ENCODE assay signal across 8 cellular contexts in genomic region chr16:3112058-3112880, GRCh38. TPM values are rescaled to one million over a fixed set of nuclear protein-coding genes. Genes with fewer than 3 reads are reported as not detected.
DNase-seq lines count a peak whose midpoint lies in the region; ATAC-seq and TF ChIP-seq lines count a peak whose summit lies in the region.

ZNF205 (plus strand) TSS chr16:3112586; CDS start chr16:3113431, 845 bp downstream.

- no peak for ATAC-seq in GM19035 (IDR thresholded peaks at IDR 0.05; ENCODE audit: unreplicated experiment)

- H3K27me3 ChIP-seq in HUES48 (ENCODE audit: control insufficient read depth, insufficient read depth, low read length) (no peaks in the 10 kb centered on the region), SJCRH30 (no peaks in the 10 kb centered on the region), esophagus muscularis mucosa (no peaks in the 10 kb centered on the region), mucosa of stomach (ENCODE audit: control insufficient read depth, insufficient read depth, low read length) (no peaks in the 10 kb centered on the region)

- H3K27ac ChIP-seq in HUES48 (ENCODE audit: low read depth, low read length) (peak within 1 kb of the TSS; percentile 21), SJCRH30 (peak within 1 kb of the TSS; percentile 96), esophagus muscularis mucosa (replicated peaks in 1 of 4) (peak within 1 kb of the TSS; percentile 68 to 77 (median 74))

- intact Hi-C loops in esophagus muscularis mucosa (cut with DNase I) = no loop called here

- TF ChIP-seq CTCF in AG10803 (conservative IDR thresholded peaks at IDR 0.05; ENCODE audit: low read length) (no peak), esophagus muscularis mucosa (IDR thresholded peaks at IDR 0.05) (peak in 1 of 3 experiments; percentile 9)

- TF ChIP-seq EP300 in esophagus muscularis mucosa (IDR thresholded peaks at IDR 0.05) = no peak

- H3K9ac ChIP-seq in HUES48 (ENCODE audit: low read depth, low read length) (peak within 1 kb of the TSS; percentile 1), mucosa of stomach (ENCODE audit: low read length) (peak within 1 kb of the TSS; percentile 92)

- 37% methylated on average over 8 of the region's 23 CpGs for WGBS in esophagus muscularis mucosa

- TF ChIP-seq POLR2A in esophagus muscularis mucosa (IDR thresholded peaks at IDR 0.05; ENCODE audit: low read depth) = no peak

- DNase-seq in AG10803 (ENCODE audit: low read depth) = peak; percentile 67
- peak; percentile 83 to 86 for DNase-seq in SJCRH30
- no peak for DNase-seq in esophagus muscularis mucosa (ENCODE audit: extremely low spot score)
- no peak for DNase-seq in activated effector memory CD4-positive, alpha-beta T cell treated with Interleukin-2 at 50 U/mL for 16 hours
- DNase-seq in NK-92 (lab: John Stamatoyannopoulos, UW; ENCODE audit: unreplicated experiment) = no peak

- H3K36me3 ChIP-seq in HUES48 (ENCODE audit: control insufficient read depth, insufficient read depth, low read length) (peaks cover 18% of the 10 kb centered on the region), SJCRH30 (peaks cover 17% of the 10 kb centered on the region), esophagus muscularis mucosa (peaks cover 0 to 31% (median 24%) of the 10 kb centered on the region in 4 donors), mucosa of stomach (ENCODE audit: control insufficient read depth, insufficient read depth, low read length) (no peaks in the 10 kb centered on the region)

- no peaks in the 10 kb centered on the region for H3K9me3 ChIP-seq in HUES48 (ENCODE audit: control insufficient read depth, insufficient read depth, low read length)
- no peaks in the 10 kb centered on the region for H3K9me3 ChIP-seq in SJCRH30 (replicated peaks)
- no peaks in the 10 kb centered on the region for H3K9me3 ChIP-seq in esophagus muscularis mucosa
- H3K9me3 ChIP-seq in mucosa of stomach (ENCODE audit: control insufficient read depth, low read length) = no peaks in the 10 kb centered on the region

- peak within 1 kb of the TSS; percentile 94 for H3K4me3 ChIP-seq in AG10803 (ENCODE audit: low read length)
- peak within 1 kb of the TSS; percentile 82 for H3K4me3 ChIP-seq in HUES48 (ENCODE audit: low read depth, low read length)
- H3K4me3 ChIP-seq in SJCRH30 = peak within 1 kb of the TSS; percentile 68
- H3K4me3 ChIP-seq in esophagus muscularis mucosa = peak within 1 kb of the TSS; percentile 60 to 76 (median 72)
- peak within 1 kb of the TSS; percentile 82 for H3K4me3 ChIP-seq in mucosa of stomach (ENCODE audit: low read length)

- peaks cover 11% of the 10 kb centered on the region for H3K4me1 ChIP-seq in HUES48 (ENCODE audit: control insufficient read depth, insufficient read depth, low read length)
- H3K4me1 ChIP-seq in SJCRH30 = peaks cover 16% of the 10 kb centered on the region
- peaks cover 29 to 46% (median 34%) of the 10 kb centered on the region in 4 donors for H3K4me1 ChIP-seq in esophagus muscularis mucosa
- H3K4me1 ChIP-seq in mucosa of stomach (ENCODE audit: control insufficient read depth, insufficient read depth, low read length) = peaks cover 23% of the 10 kb centered on the region

RNA-seq across cellular contexts. Expression of gene ZNF205, which starts in this region (rescaled TPM):
- total RNA-seq in SJCRH30 (2014; rRNA removed; shearing (Covaris generic)) = 12.9 and 13.7 TPM in 2 replicates
- total RNA-seq in esophagus muscularis mucosa = 10 to 100 TPM; 10.6 to 25.0 (median 17.1) TPM

Comparison
In these comparisons a context has a peak if more than half of its experiments do, and no peak if none do; other contexts are left out.
1. DNase-seq: peak in AG10803 (single experiment) and SJCRH30 (2 of 2); none in esophagus muscularis mucosa (single experiment), activated effector memory CD4-positive, alpha-beta T cell treated with Interleukin-2 at 50 U/mL for 16 hours (single experiment) and NK-92 (single experiment).
2. H3K27ac ChIP-seq: peak in every context shown above with its lines; median percentile 96 in SJCRH30; 74 in esophagus muscularis mucosa; 21 in HUES48.
3. Peak in every context shown above with its lines, with median percentiles within 50 percentile points of each other: H3K4me3 ChIP-seq.